In genomic region chr12:122974892-122975789, GRCh38 we compare ENCODE assay signal across 8 cellular contexts. TPM values are rescaled to one million over a fixed set of nuclear protein-coding genes. Genes with fewer than 3 reads are reported as not detected.
DNase-seq lines count a peak whose midpoint lies in the region; ATAC-seq and TF ChIP-seq lines count a peak whose summit lies in the region.

Gene OGFOD2 (plus strand): TSS chr12:122975244. CDS start chr12:122975252, 8 bp downstream.

- H3K27me3 ChIP-seq in WERI-Rb-1 (ENCODE audit: insufficient read depth, low read depth, severe bottlenecking): no peaks in the 10 kb centered on the region
- H3K27me3 ChIP-seq in breast epithelium: no peaks in the 10 kb centered on the region
- H3K27me3 ChIP-seq in smooth muscle cell (ENCODE audit: low read depth): no peaks in the 10 kb centered on the region

- intact Hi-C loops in breast epithelium (cut with DNase I; ENCODE audit: low total_unique reads): no loop called here

- H3K36me3 ChIP-seq in WERI-Rb-1 (peaks cover 10% of the 10 kb centered on the region), breast epithelium (no peaks in the 10 kb centered on the region), smooth muscle cell (ENCODE audit: low read depth) (no peaks in the 10 kb centered on the region)

- H3F3A ChIP-seq in smooth muscle cell (ENCODE audit: low read depth): no peaks in the 10 kb centered on the region

- H3K4me1 ChIP-seq in breast epithelium (peaks cover 12 to 29% of the 10 kb centered on the region in 2 donors), smooth muscle cell (ENCODE audit: low read depth) (peaks cover 12% of the 10 kb centered on the region)

- POLR2A ChIA-PET in AG04449 (lab: Yijun Ruan, JAX): interaction anchor here (1.2 to 2.8 kb wide), 4 partner anchors 9 to 258 kb away, joined by 3 to 25 read pairs (median 6); partner anchors contain the start of genes ABCB9, MPHOSPH9 and MTRFR

- peak; percentile 22 for TF ChIP-seq POLR2A in breast epithelium (IDR thresholded peaks at IDR 0.05)

- under 1% methylated on average over 66 of the region's 66 CpGs for WGBS in smooth muscle cell (ENCODE audit: low lambda C conversion rate)

- CTCF ChIA-PET in AG04449 (lab: Yijun Ruan, JAX): interaction anchor here (0.8 to 3.5 kb wide), 5 partner anchors 11 to 265 kb away, joined by 3 to 21 read pairs (median 4); no protein-coding TSS in a partner anchor

- no peaks in the 10 kb centered on the region for H4K20me1 ChIP-seq in smooth muscle cell (ENCODE audit: low read depth)

- H3K9ac ChIP-seq in smooth muscle cell (ENCODE audit: low read depth): peak within 1 kb of the TSS; percentile 94

- peaks cover 18% of the 10 kb centered on the region for H3K79me2 ChIP-seq in smooth muscle cell (ENCODE audit: low read depth)

- H3K4me2 ChIP-seq in smooth muscle cell: peak within 1 kb of the TSS; percentile 89

- H2AFZ ChIP-seq in smooth muscle cell (ENCODE audit: low read depth): peak within 1 kb of the TSS; percentile 95

- H3K9me3 ChIP-seq in WERI-Rb-1 (ENCODE audit: severe bottlenecking) (no peaks in the 10 kb centered on the region), breast epithelium (no peaks in the 10 kb centered on the region), smooth muscle cell (replicated peaks; ENCODE audit: low read depth) (no peaks in the 10 kb centered on the region)

- peak; percentile 68 for ATAC-seq in GM18907 (IDR thresholded peaks at IDR 0.05; ENCODE audit: unreplicated experiment)
- peak; percentile 62 for ATAC-seq in HG03139 (IDR thresholded peaks at IDR 0.05; ENCODE audit: unreplicated experiment)

- H3K27ac ChIP-seq in WERI-Rb-1 (peak within 1 kb of the TSS; percentile 97), breast epithelium (peak within 1 kb of the TSS; percentile 98), smooth muscle cell (ENCODE audit: low read depth) (peak within 1 kb of the TSS; percentile 87)

- TF ChIP-seq CTCF in AG04449 (IDR thresholded peaks at IDR 0.05; ENCODE audit: insufficient read depth, low read length, missing control alignments) (no peak), WERI-Rb-1 (IDR thresholded peaks at IDR 0.05; ENCODE audit: low read depth, low read length) (no peak), breast epithelium (IDR thresholded peaks at IDR 0.05) (no peak), smooth muscle cell (IDR thresholded peaks at IDR 0.05; ENCODE audit: borderline replicate concordance, insufficient read depth, poor library complexity, severe bottlenecking) (no peak)

- DNase-seq in AG04449 (ENCODE audit: low read depth, low spot score) (peak; percentile 31), NCI-H2196 treated with DMSO at 0.1 percent for 48 hours (lab: John Stamatoyannopoulos, UW; ENCODE audit: unreplicated experiment) (peak; percentile 86), WERI-Rb-1 (peak; percentile 92), breast epithelium (ENCODE audit: low spot score in 2 of 2) (peak; percentile 87 to 88), iPS-NIHi7 (ENCODE audit: extremely low spot score) (peak; percentile 87), smooth muscle cell (lab: John Stamatoyannopoulos, UW; ENCODE audit: unreplicated experiment) (peak; percentile 80)

- peak within 1 kb of the TSS; percentile 99 for H3K4me3 ChIP-seq in AG04449 (ENCODE audit: low read depth, low read length)
- H3K4me3 ChIP-seq in WERI-Rb-1 (ENCODE audit: low read depth, low read length): peak within 1 kb of the TSS; percentile 93
- peak within 1 kb of the TSS; percentile 64 to 84 (median 77) for H3K4me3 ChIP-seq in breast epithelium
- peak within 1 kb of the TSS; percentile 86 for H3K4me3 ChIP-seq in smooth muscle cell

RNA-seq across cellular contexts. Expression of gene OGFOD2, which starts in this region (rescaled TPM):
- total RNA-seq in breast epithelium (10 to 100 TPM in 2 of 3 donors, 1 to 10 TPM in 1; 9.0 to 16.5 (median 12.1) TPM), smooth muscle cell (9.7 and 14.2 TPM in 2 replicates)
- 15.8 and 22.3 TPM in 2 replicates for polyA plus RNA-seq in smooth muscle cell

Comparison
In these comparisons a context has a peak if more than half of its experiments do, and no peak if none do; other contexts are left out.
1. Peak in every context shown above with its lines: DNase-seq, ATAC-seq, H3K4me3 ChIP-seq and H3K27ac ChIP-seq.
2. DNase-seq: peak in every context shown above with its lines; median percentile 92 in WERI-Rb-1; 88 in breast epithelium; 87 in iPS-NIHi7; 86 in NCI-H2196 treated with DMSO at 0.1 percent for 48 hours; 80 in smooth muscle cell; 31 in AG04449.